Comparison of ENCODE assay signal across 31 cellular contexts in genomic region chr2:33495683-33496082, GRCh38. TPM values are rescaled to one million over a fixed set of nuclear protein-coding genes. Genes with fewer than 3 reads are reported as not detected.
DNase-seq lines count a peak whose midpoint lies in the region; ATAC-seq and TF ChIP-seq lines count a peak whose summit lies in the region.
"Had no signal": no experiment of that assay in that cellular context is flagged by ENCODE, and none has a peak within 500 bp of the region (broad histone marks: within the 10 kb centered on the region; RNA-seq: fewer than 3 reads in every experiment).

No MANE protein-coding gene starts in this region.

- H3K36me3 ChIP-seq in KMS-11 (ENCODE audit: insufficient read depth) = no peaks in the 10 kb centered on the region
- no peaks in the 10 kb centered on the region for H3K36me3 ChIP-seq in WERI-Rb-1
- H3K36me3 ChIP-seq: BLaER1 treated with 17β-estradiol and CSF1 and Interleukin-3, amounts not matched to agents 10 nM and 100 nM; brain microvascular endothelial cell; gastrocnemius medialis; neutrophil; stomach; thyroid gland; uterus had no signal

- H3K4me3 ChIP-seq in GM12864 (ENCODE audit: low read depth, low read length) (peak overlapping the region; percentile 35; the same call in 1 of the 2 replicates), KMS-11 (IDR thresholded peaks at IDR 0.05; ENCODE audit: insufficient read depth, low read depth, low read length) (peak overlapping the region; percentile 11), WERI-Rb-1 (ENCODE audit: low read depth, low read length) (no peak overlapping the region)
- H3K4me3 ChIP-seq: BLaER1 treated with 17β-estradiol and CSF1 and Interleukin-3, amounts not matched to agents 10 nM and 100 nM; gastrocnemius medialis; GM23338; K562; smooth muscle cell; stomach; thyroid gland; uterus had no signal

- H3K9me3 ChIP-seq in WERI-Rb-1 (ENCODE audit: severe bottlenecking) = no peaks in the 10 kb centered on the region
- H3K9me3 ChIP-seq: gastrocnemius medialis, neutrophil, stomach, thyroid gland, uterus had no signal

- DNase-seq in GM12864 (ENCODE audit: low read depth) (no peak), activated B cell treated with CpG ODN at 0.5 μM for 24 hours (no peak), Ammon's horn (ENCODE audit: low spot score) (no peak), NCI-H345 treated with DMSO at 0.1 percent for 48 hours (lab: John Stamatoyannopoulos, UW; ENCODE audit: unreplicated experiment) (no peak), WERI-Rb-1 (no peak)
- DNase-seq: activated CD4-positive, alpha-beta T cell treated with anti-CD3 and anti-CD28 coated beads for 36 hours; activated naive CD4-positive, alpha-beta T cell treated with anti-CD3 and anti-CD28 coated beads, Interleukin-2, amount 50 U/mL, for 16 hours; amygdala; cerebellar nuclear complex; gastrocnemius medialis; kidney; left ventricle myocardium superior; NCI-H1417 treated with DMSO at 0.1 percent for 48 hours; NCI-H2107; NCI-H446; NCI-H774; right cardiac atrium; stimulated activated CD4-positive, alpha-beta T cell treated with anti-CD3 and anti-CD28 coated beads, Interleukin-1b, Interleukin-23, amount 100 ng/mL, for 48 hours; stomach; thyroid gland; uterus had no signal

- H3K9ac ChIP-seq in KMS-11 = peak overlapping the region; percentile 45; the same call in 1 of the 2 replicates
- H3K9ac ChIP-seq: BLaER1 treated with 17β-estradiol and CSF1 and Interleukin-3, amounts not matched to agents 10 nM and 100 nM had no signal

- peaks cover 95% of the 10 kb centered on the region for H3K4me1 Mint-ChIP-seq in activated B cell treated with CpG ODN at 0.5 μM for 24 hours
- H3K4me1 Mint-ChIP-seq in stimulated activated memory B cell treated with anti-CD40 and anti-IgM and Interleukin-4, amounts not matched to agents 10 μg/mL and 1 μg/mL and 100 μg/mL, for 72 hours = peaks cover 85% of the 10 kb centered on the region
- H3K4me1 Mint-ChIP-seq: GM23338 had no signal

- CTCF ChIA-PET in activated B cell treated with CpG ODN at 0.5 μM for 24 hours (lab: Charles Lee) = interaction anchor here (2.5 kb wide), 1 partner anchor 17 kb away, joined by 5 read pairs; no protein-coding TSS in a partner anchor

- H3K9me3 Mint-ChIP-seq in activated B cell treated with CpG ODN at 0.5 μM for 24 hours = peaks cover 2% of the 10 kb centered on the region
- peaks cover 3% of the 10 kb centered on the region for H3K9me3 Mint-ChIP-seq in stimulated activated memory B cell treated with anti-CD40 and anti-IgM and Interleukin-4, amounts not matched to agents 10 μg/mL and 1 μg/mL and 100 μg/mL, for 72 hours
- H3K9me3 Mint-ChIP-seq: activated T-helper 2 cell treated with anti-CD3 and anti-CD28 coated beads, Interferon-gamma antibody, Interleukin-2, Interleukin-4, amounts not matched to agents 10 μg/mL and 5 μg/mL and 100 μg/mL, durations not matched to agents 14 hours and 24 hours and 36 hours; GM23338; T-helper 1 cell treated with Interleukin-12 subunit alpha and Interleukin-12 subunit beta and Interleukin-4 antibody, amounts not matched to agents 30 μg/mL and 1 μg/mL, for 36 hours had no signal

- peak overlapping the region; percentile 54 for H3K4me3 Mint-ChIP-seq in activated B cell treated with CpG ODN at 0.5 μM for 24 hours
- peak overlapping the region; percentile 61 for H3K4me3 Mint-ChIP-seq in stimulated activated memory B cell treated with anti-CD40 and anti-IgM and Interleukin-4, amounts not matched to agents 10 μg/mL and 1 μg/mL and 100 μg/mL, for 72 hours
- H3K4me3 Mint-ChIP-seq: activated CD4-positive, alpha-beta T cell treated with anti-CD3 and anti-CD28 coated beads for 36 hours; GM23338; T-helper 1 cell treated with Interleukin-12 subunit alpha and Interleukin-12 subunit beta and Interleukin-4 antibody, amounts not matched to agents 30 μg/mL and 1 μg/mL, for 36 hours had no signal

- TF ChIP-seq CTCF in GM12864 (IDR thresholded peaks at IDR 0.05; ENCODE audit: low read depth, low read length, missing control alignments) (no peak), KMS-11 (conservative IDR thresholded peaks at IDR 0.05; ENCODE audit: low read depth, low read length) (no peak), activated B cell treated with CpG ODN at 0.5 μM for 24 hours (IDR thresholded peaks at IDR 0.05) (no peak), WERI-Rb-1 (IDR thresholded peaks at IDR 0.05; ENCODE audit: low read depth, low read length) (no peak)

- H3K27me3 Mint-ChIP-seq in activated B cell treated with CpG ODN at 0.5 μM for 24 hours = no peaks in the 10 kb centered on the region
- no peaks in the 10 kb centered on the region for H3K27me3 Mint-ChIP-seq in stimulated activated memory B cell treated with anti-CD40 and anti-IgM and Interleukin-4, amounts not matched to agents 10 μg/mL and 1 μg/mL and 100 μg/mL, for 72 hours

- peaks cover 45% of the 10 kb centered on the region for H3K36me3 Mint-ChIP-seq in activated B cell treated with CpG ODN at 0.5 μM for 24 hours (ENCODE audit: low read depth)
- peaks cover 27% of the 10 kb centered on the region for H3K36me3 Mint-ChIP-seq in stimulated activated memory B cell treated with anti-CD40 and anti-IgM and Interleukin-4, amounts not matched to agents 10 μg/mL and 1 μg/mL and 100 μg/mL, for 72 hours

- no peak for ATAC-seq in activated B cell treated with CpG ODN at 0.5 μM for 24 hours (ENCODE audit: low read depth)
- no peak for ATAC-seq in stimulated activated memory B cell treated with anti-CD40 and anti-IgM and Interleukin-4, amounts not matched to agents 10 μg/mL and 1 μg/mL and 100 μg/mL, for 72 hours
- ATAC-seq: activated CD4-positive, alpha-beta T cell treated with anti-CD3 and anti-CD28 coated beads for 36 hours; gastrocnemius medialis; GM23338; K562; left ventricle myocardium superior; right cardiac atrium had no signal

- POLR2A ChIA-PET in activated B cell treated with CpG ODN at 0.5 μM for 24 hours (lab: Charles Lee) = interaction anchor here (8.2 to 16.0 kb wide), 2 partner anchors 15 to 34 kb away, joined by 76 to 421 read pairs; partner anchors contain the start of gene RASGRP3

- peak overlapping the region; percentile 87 for H3K27ac Mint-ChIP-seq in activated B cell treated with CpG ODN at 0.5 μM for 24 hours
- H3K27ac Mint-ChIP-seq in stimulated activated memory B cell treated with anti-CD40 and anti-IgM and Interleukin-4, amounts not matched to agents 10 μg/mL and 1 μg/mL and 100 μg/mL, for 72 hours = peak overlapping the region; percentile 84
- H3K27ac Mint-ChIP-seq: activated CD4-positive, alpha-beta T cell treated with anti-CD3 and anti-CD28 coated beads for 36 hours; activated T-helper 2 cell treated with anti-CD3 and anti-CD28 coated beads, Interferon-gamma antibody, Interleukin-2, Interleukin-4, amounts not matched to agents 10 μg/mL and 5 μg/mL and 100 μg/mL, durations not matched to agents 14 hours and 24 hours and 36 hours; GM23338 had no signal

- H3K4me1 ChIP-seq in KMS-11 (ENCODE audit: low read depth, poor library complexity, severe bottlenecking) = peaks cover 97% of the 10 kb centered on the region
- H3K4me1 ChIP-seq: uterus had no signal

- no peak overlapping the region for H2AFZ ChIP-seq in KMS-11 (ENCODE audit: low read depth)
- H2AFZ ChIP-seq: GM23338 had no signal

- H3K27ac ChIP-seq in KMS-11 (peak overlapping the region; percentile 96), WERI-Rb-1 (no peak overlapping the region)
- H3K27ac ChIP-seq: neutrophil, thyroid gland, uterus had no signal

- intact Hi-C loops in activated B cell treated with CpG ODN at 0.5 μM for 24 hours (cut with micrococcal nuclease) = no loop called here

- H3K27me3 ChIP-seq in KMS-11 (ENCODE audit: insufficient read depth, low read depth) = no peaks in the 10 kb centered on the region
- H3K27me3 ChIP-seq in WERI-Rb-1 (ENCODE audit: insufficient read depth, low read depth, severe bottlenecking) = no peaks in the 10 kb centered on the region
- H3K27me3 ChIP-seq: BLaER1 treated with 17β-estradiol and CSF1 and Interleukin-3, amounts not matched to agents 10 nM and 100 nM; brain microvascular endothelial cell; gastrocnemius medialis; neutrophil; stomach; thyroid gland; uterus had no signal

- H3K79me2 ChIP-seq in KMS-11 (ENCODE audit: insufficient read depth, low read depth) = peaks cover 63% of the 10 kb centered on the region

- H3K4me2 ChIP-seq in KMS-11 = peak overlapping the region; percentile 99
- H3K4me2 ChIP-seq: GM23338, smooth muscle cell had no signal

- no peaks in the 10 kb centered on the region for H4K20me1 ChIP-seq in KMS-11 (ENCODE audit: insufficient read depth)
- H4K20me1 ChIP-seq: BLaER1 treated with 17β-estradiol and CSF1 and Interleukin-3, amounts not matched to agents 10 nM and 100 nM had no signal

RNA-seq across cellular contexts. Expression of gene RASGRP3, which starts 19.2 kb away (rescaled TPM):
- total RNA-seq in activated B cell treated with CpG ODN at 0.5 μM for 24 hours = 179 and 205 TPM in 2 replicates
